19 cellular contexts compared by ENCODE assay signal in genomic region chr2:100677611-100678185, GRCh38.
A peak's percentile ranks its signal among the peaks of the same experiment; 100 is the strongest.
DNase-seq lines count a peak whose midpoint lies in the region; ATAC-seq and TF ChIP-seq lines count a peak whose summit lies in the region.
"Had no signal": no experiment of that assay in that cellular context is flagged by ENCODE, and none has a peak within 500 bp of the region (broad histone marks: within the 10 kb centered on the region; RNA-seq: fewer than 3 reads in every experiment).

No MANE protein-coding gene starts in this region.

- no peak overlapping the region for H3K27ac ChIP-seq in right atrium auricular region
- no peak overlapping the region for H3K27ac ChIP-seq in esophagus muscularis mucosa (replicated peaks in 1 of 4)
- H3K27ac ChIP-seq: BLaER1 had no signal

- TF ChIP-seq EP300 in esophagus muscularis mucosa (IDR thresholded peaks at IDR 0.05), result no peak

- H3K27me3 ChIP-seq in right atrium auricular region (no peaks in the 10 kb centered on the region), esophagus muscularis mucosa (no peaks in the 10 kb centered on the region)
- H3K27me3 ChIP-seq: BE2C, BLaER1 had no signal

- ATAC-seq in GM21528 (IDR thresholded peaks at IDR 0.05; ENCODE audit: low FRiP score, unreplicated experiment), result no peak

- no peak for TF ChIP-seq POLR2A in esophagus muscularis mucosa (IDR thresholded peaks at IDR 0.05; ENCODE audit: low read depth)

- H3K4me1 ChIP-seq in right atrium auricular region (peaks cover 0 to 5% of the 10 kb centered on the region in 2 donors), esophagus muscularis mucosa (no peaks in the 10 kb centered on the region)
- H3K4me1 ChIP-seq: BE2C, Caco-2 had no signal

- H3K36me3 ChIP-seq in right atrium auricular region (no peaks in the 10 kb centered on the region), esophagus muscularis mucosa (no peaks in the 10 kb centered on the region)
- H3K36me3 ChIP-seq: BE2C, BLaER1 had no signal

- no peak for TF ChIP-seq CTCF in right atrium auricular region (IDR thresholded peaks at IDR 0.05)
- no peak for TF ChIP-seq CTCF in esophagus muscularis mucosa (IDR thresholded peaks at IDR 0.05)

- H3K9me3 ChIP-seq in right atrium auricular region (no peaks in the 10 kb centered on the region), esophagus muscularis mucosa (no peaks in the 10 kb centered on the region)
- H3K9me3 ChIP-seq: BE2C, BLaER1, Caco-2 had no signal

- intact Hi-C loops in cardiac septum (cut with DNase I), result no loop called here
- intact Hi-C loops in esophagus muscularis mucosa (cut with DNase I), result no loop called here

- 92% methylated on average over 11 of the region's 11 CpGs for WGBS in esophagus muscularis mucosa

- DNase-seq in right atrium auricular region (ENCODE audit: low spot score) (peak; percentile 5), cardiac septum (ENCODE audit: low spot score) (no peak), esophagus muscularis mucosa (ENCODE audit: extremely low spot score) (peak; percentile 81), islet precursor cell (peak; percentile 22), COR-L47 (lab: John Stamatoyannopoulos, UW) (no peak)
- DNase-seq in central memory CD4-positive, alpha-beta T cell, result no peak
- DNase-seq: 8988T; ACHN; BE2C; C1 segment of cervical spinal cord; Caco-2; Calu3; CD4-positive, alpha-beta memory T cell; CD4-positive, CD25-positive, alpha-beta regulatory T cell; CD8-positive, alpha-beta memory T cell; DMS79 treated with DMSO at 0.1 percent for 48 hours; GF-D8 had no signal

- H3K4me3 ChIP-seq in right atrium auricular region, result no peak overlapping the region
- no peak overlapping the region for H3K4me3 ChIP-seq in esophagus muscularis mucosa
- H3K4me3 ChIP-seq: BLaER1 had no signal

Comparison
In these comparisons a context has a peak if more than half of its experiments do, and no peak if none do; other contexts are left out.
1. DNase-seq: peak in right atrium auricular region (single experiment), esophagus muscularis mucosa (single experiment) and islet precursor cell (single experiment); none in cardiac septum (single experiment), COR-L47 (single experiment) and central memory CD4-positive, alpha-beta T cell (single experiment).